Comparison of ENCODE assay signal across 1 cellular context in the genomic region with DNA sequence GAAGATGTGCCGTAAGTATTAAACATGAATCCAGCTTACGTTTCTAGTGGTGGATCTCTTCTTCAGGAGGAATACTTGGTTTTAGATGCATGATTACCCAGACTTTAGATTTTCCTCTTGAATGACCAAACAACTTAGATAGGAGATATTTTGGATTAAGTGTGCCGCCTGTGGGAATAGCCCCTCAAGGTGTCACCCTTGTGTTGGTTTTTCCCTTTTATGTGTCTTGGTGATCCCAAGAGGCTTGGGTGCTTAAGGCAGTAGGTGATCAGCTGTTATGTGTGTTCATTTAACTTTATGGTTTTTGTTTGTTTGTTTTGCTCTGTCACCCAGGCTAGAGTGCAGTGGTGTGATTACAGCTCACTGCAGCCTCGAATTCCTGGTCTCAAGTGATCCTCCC.
TF ChIP-seq lines count a peak whose summit lies in the region.

No MANE protein-coding gene starts in this region.

TF ChIP-seq in HepG2, 621 proteins besides CTCF, POLR2A, EP300 and RAD21:
- TF ChIP-seq ZNF225 (CRISPR knock-in tag; IDR thresholded peaks at IDR 0.05) (no peak), STAG1 (CRISPR knock-in tag; IDR thresholded peaks at IDR 0.05) (0 out of 2 replicates have a peak, but pooled peaks have one; percentile 4)
